ENCODE assay signal across 37 cellular contexts in genomic region chr22:24847490-24847889, GRCh38. TPM values are rescaled to one million over a fixed set of nuclear protein-coding genes. Genes with fewer than 3 reads are reported as not detected.
"Had no signal": no experiment of that assay in that cellular context is flagged by ENCODE, and none has a peak within 500 bp of the region (broad histone marks: within the 10 kb centered on the region; RNA-seq: fewer than 3 reads in every experiment).

No MANE protein-coding gene starts in this region.

- H3K9me3 ChIP-seq: ascending aorta had no signal

- H3K27ac Mint-ChIP-seq: activated B cell treated with CpG ODN at 0.5 μM for 24 hours; activated CD4-positive, alpha-beta memory T cell treated with anti-CD3 and anti-CD28 coated beads for 36 hours; activated CD4-positive, alpha-beta T cell treated with anti-CD3 and anti-CD28 coated beads for 36 hours; activated CD4-positive, alpha-beta T cell treated with anti-CD3 and anti-CD28 coated beads, Interleukin-2, amount 10 ng/mL, durations not matched to agents 7 days and 5 days; activated CD8-positive, alpha-beta memory T cell treated with anti-CD3 and anti-CD28 coated beads, Interleukin-2, amount 10 ng/mL, durations not matched to agents 7 days and 5 days; activated CD8-positive, alpha-beta T cell treated with anti-CD3 and anti-CD28 coated beads for 36 hours; activated naive CD4-positive, alpha-beta T cell treated with anti-CD3 and anti-CD28 coated beads, Interleukin-2, amount 10 ng/mL, durations not matched to agents 7 days and 5 days; activated naive CD4-positive, alpha-beta T cell treated with anti-CD3 and anti-CD28 coated beads, Interleukin-2, amount 50 U/mL, for 24 hours; activated naive CD8-positive, alpha-beta T cell; activated naive CD8-positive, alpha-beta T cell treated with anti-CD3 and anti-CD28 coated beads, Interleukin-2, amount 10 ng/mL, durations not matched to agents 7 days and 5 days; activated naive CD8-positive, alpha-beta T cell treated with anti-CD3 and anti-CD28 coated beads, Interleukin-2, amount 50 U/mL, for 24 hours; activated T-cell treated with anti-CD3 and anti-CD28 coated beads, Interleukin-2, amount 50 U/mL, for 24 hours; activated T-helper 2 cell treated with anti-CD3 and anti-CD28 coated beads, Interferon-gamma antibody, Interleukin-2, Interleukin-4, amounts not matched to agents 10 μg/mL and 5 μg/mL and 100 μg/mL, durations not matched to agents 14 hours and 24 hours and 36 hours; brain; T-helper 1 cell treated with Interleukin-12 subunit alpha and Interleukin-12 subunit beta and Interleukin-4 antibody, amounts not matched to agents 30 μg/mL and 1 μg/mL, for 36 hours; T-helper 2 cell treated with Interferon-gamma antibody and Interleukin-4, amounts not matched to agents 5 μg/mL and 100 μg/mL, for 36 hours had no signal

- H3K27me3 ChIP-seq: ascending aorta, cardiac muscle cell had no signal

- ATAC-seq: activated CD4-positive, alpha-beta T cell treated with anti-CD3 and anti-CD28 coated beads for 36 hours; activated CD8-positive, alpha-beta memory T cell treated with anti-CD3 and anti-CD28 coated beads, Interleukin-2, amount 10 ng/mL, durations not matched to agents 7 days and 5 days; activated CD8-positive, alpha-beta T cell treated with anti-CD3 and anti-CD28 coated beads for 36 hours; activated naive CD8-positive, alpha-beta T cell treated with anti-CD3 and anti-CD28 coated beads, Interleukin-2, amount 50 U/mL, for 24 hours had no signal

- H3K4me1 Mint-ChIP-seq: activated B cell treated with CpG ODN at 0.5 μM for 24 hours, brain had no signal

- H3K4me3 Mint-ChIP-seq: activated B cell treated with CpG ODN at 0.5 μM for 24 hours; activated CD4-positive, alpha-beta memory T cell treated with anti-CD3 and anti-CD28 coated beads for 36 hours; activated CD4-positive, alpha-beta T cell treated with anti-CD3 and anti-CD28 coated beads for 36 hours; activated CD4-positive, alpha-beta T cell treated with anti-CD3 and anti-CD28 coated beads, Interleukin-2, amount 10 ng/mL, durations not matched to agents 7 days and 5 days; activated CD8-positive, alpha-beta memory T cell treated with anti-CD3 and anti-CD28 coated beads, Interleukin-2, amount 10 ng/mL, durations not matched to agents 7 days and 5 days; activated CD8-positive, alpha-beta T cell treated with anti-CD3 and anti-CD28 coated beads for 36 hours; activated naive CD4-positive, alpha-beta T cell treated with anti-CD3 and anti-CD28 coated beads, Interleukin-2, amount 10 ng/mL, durations not matched to agents 7 days and 5 days; activated naive CD4-positive, alpha-beta T cell treated with anti-CD3 and anti-CD28 coated beads, Interleukin-2, amount 50 U/mL, for 24 hours; activated naive CD8-positive, alpha-beta T cell; activated naive CD8-positive, alpha-beta T cell treated with anti-CD3 and anti-CD28 coated beads, Interleukin-2, amount 10 ng/mL, durations not matched to agents 7 days and 5 days; activated naive CD8-positive, alpha-beta T cell treated with anti-CD3 and anti-CD28 coated beads, Interleukin-2, amount 50 U/mL, for 24 hours; activated T-cell treated with anti-CD3 and anti-CD28 coated beads, Interleukin-2, amount 50 U/mL, for 24 hours; brain; central memory CD8-positive, alpha-beta T cell; T-helper 1 cell treated with Interleukin-12 subunit alpha and Interleukin-12 subunit beta and Interleukin-4 antibody, amounts not matched to agents 30 μg/mL and 1 μg/mL, for 36 hours; T-helper 2 cell treated with Interferon-gamma antibody and Interleukin-4, amounts not matched to agents 5 μg/mL and 100 μg/mL, for 36 hours had no signal

- H3K4me3 ChIP-seq: ascending aorta, cardiac muscle cell had no signal

- H3K36me3 Mint-ChIP-seq: activated CD4-positive, alpha-beta memory T cell treated with anti-CD3 and anti-CD28 coated beads for 36 hours; activated CD8-positive, alpha-beta memory T cell treated with anti-CD3 and anti-CD28 coated beads, Interleukin-2, amount 10 ng/mL, durations not matched to agents 7 days and 5 days; activated naive CD4-positive, alpha-beta T cell treated with anti-CD3 and anti-CD28 coated beads, Interleukin-2, amount 10 ng/mL, durations not matched to agents 7 days and 5 days; activated naive CD4-positive, alpha-beta T cell treated with anti-CD3 and anti-CD28 coated beads, Interleukin-2, amount 50 U/mL, for 24 hours; activated naive CD8-positive, alpha-beta T cell; activated naive CD8-positive, alpha-beta T cell treated with anti-CD3 and anti-CD28 coated beads, Interleukin-2, amount 10 ng/mL, durations not matched to agents 7 days and 5 days had no signal

- H3K27ac ChIP-seq: ascending aorta, cardiac muscle cell, VCaP had no signal

- H3K9me3 Mint-ChIP-seq: activated B cell treated with CpG ODN at 0.5 μM for 24 hours; activated CD4-positive, alpha-beta memory T cell treated with anti-CD3 and anti-CD28 coated beads for 36 hours; activated CD4-positive, alpha-beta T cell treated with anti-CD3 and anti-CD28 coated beads, Interleukin-2, amount 10 ng/mL, durations not matched to agents 7 days and 5 days; activated CD8-positive, alpha-beta T cell treated with anti-CD3 and anti-CD28 coated beads for 36 hours; activated naive CD4-positive, alpha-beta T cell treated with anti-CD3 and anti-CD28 coated beads, Interleukin-2, amount 10 ng/mL, durations not matched to agents 7 days and 5 days; activated naive CD4-positive, alpha-beta T cell treated with anti-CD3 and anti-CD28 coated beads, Interleukin-2, amount 50 U/mL, for 24 hours; activated naive CD8-positive, alpha-beta T cell treated with anti-CD3 and anti-CD28 coated beads, Interleukin-2, amount 10 ng/mL, durations not matched to agents 7 days and 5 days; activated naive CD8-positive, alpha-beta T cell treated with anti-CD3 and anti-CD28 coated beads, Interleukin-2, amount 50 U/mL, for 24 hours; activated T-cell treated with anti-CD3 and anti-CD28 coated beads, Interleukin-2, amount 50 U/mL, for 24 hours; activated T-helper 2 cell treated with anti-CD3 and anti-CD28 coated beads, Interferon-gamma antibody, Interleukin-2, Interleukin-4, amounts not matched to agents 10 μg/mL and 5 μg/mL and 100 μg/mL, durations not matched to agents 14 hours and 24 hours and 36 hours; brain; central memory CD8-positive, alpha-beta T cell; T-helper 1 cell treated with Interleukin-12 subunit alpha and Interleukin-12 subunit beta and Interleukin-4 antibody, amounts not matched to agents 30 μg/mL and 1 μg/mL, for 36 hours; T-helper 2 cell treated with Interferon-gamma antibody and Interleukin-4, amounts not matched to agents 5 μg/mL and 100 μg/mL, for 36 hours had no signal

- H3K27me3 Mint-ChIP-seq: activated CD4-positive, alpha-beta memory T cell treated with anti-CD3 and anti-CD28 coated beads for 36 hours; activated CD4-positive, alpha-beta T cell treated with anti-CD3 and anti-CD28 coated beads for 36 hours; activated CD4-positive, alpha-beta T cell treated with anti-CD3 and anti-CD28 coated beads, Interleukin-2, amount 10 ng/mL, durations not matched to agents 7 days and 5 days; activated CD8-positive, alpha-beta T cell treated with anti-CD3 and anti-CD28 coated beads for 36 hours; activated naive CD4-positive, alpha-beta T cell treated with anti-CD3 and anti-CD28 coated beads, Interleukin-2, amount 50 U/mL, for 24 hours; activated naive CD8-positive, alpha-beta T cell; activated T-cell treated with anti-CD3 and anti-CD28 coated beads, Interleukin-2, amount 50 U/mL, for 24 hours; central memory CD8-positive, alpha-beta T cell had no signal

- DNase-seq: activated B cell treated with CpG ODN at 0.5 μM for 24 hours; activated CD4-positive, alpha-beta memory T cell treated with anti-CD3 and anti-CD28 coated beads for 36 hours; activated CD4-positive, alpha-beta T cell treated with anti-CD3 and anti-CD28 coated beads for 1 hour; activated CD4-positive, alpha-beta T cell treated with anti-CD3 and anti-CD28 coated beads for 36 hours; activated CD4-positive, alpha-beta T cell treated with anti-CD3 and anti-CD28 coated beads for 48 hours; activated CD4-positive, alpha-beta T cell treated with anti-CD3 and anti-CD28 coated beads, Interleukin-2, amount 10 ng/mL, durations not matched to agents 7 days and 5 days; activated CD8-positive, alpha-beta memory T cell treated with anti-CD3 and anti-CD28 coated beads for 24 hours; activated CD8-positive, alpha-beta memory T cell treated with anti-CD3 and anti-CD28 coated beads, Interleukin-2, amount 10 ng/mL, durations not matched to agents 7 days and 5 days; activated CD8-positive, alpha-beta memory T cell treated with anti-CD3 and anti-CD28 coated beads, Interleukin-2, amount 50 U/mL, for 48 hours; activated CD8-positive, alpha-beta T cell treated with anti-CD3 and anti-CD28 coated beads for 36 hours; activated effector memory CD4-positive, alpha-beta T cell treated with Interleukin-2 at 50 U/mL for 16 hours; activated gamma-delta T cell; activated naive CD4-positive, alpha-beta T cell treated with anti-CD3 and anti-CD28 coated beads, Interleukin-2, amount 10 ng/mL, durations not matched to agents 7 days and 5 days; activated naive CD4-positive, alpha-beta T cell treated with Interleukin-2 at 50 U/mL for 16 hours; activated naive CD8-positive, alpha-beta T cell treated with anti-CD3 and anti-CD28 coated beads, Interleukin-2, amount 10 ng/mL, durations not matched to agents 7 days and 5 days; activated naive CD8-positive, alpha-beta T cell treated with anti-CD3 and anti-CD28 coated beads, Interleukin-2, amount 50 U/mL, for 24 hours; activated T-cell treated with anti-CD3 and anti-CD28 coated beads, Interleukin-2, amount 50 U/mL, for 24 hours; activated T-cell treated with anti-CD3 and anti-CD28 coated beads, Interleukin-2, amount 50 U/mL, for 48 hours; amygdala; anterior cingulate cortex; caudate nucleus; cerebellar nuclear complex; SW 1271; T-helper 1 cell; T-helper 2 cell; T-helper 9 cell had no signal

- H3K36me3 ChIP-seq: cardiac muscle cell had no signal

RNA-seq across cellular contexts. Expression of gene SGSM1, which starts 41.5 kb away (rescaled TPM):
- total RNA-seq: bronchial epithelial cell had no signal
- polyA plus RNA-seq: cardiac muscle cell had no signal
